ENCODE assay signal across 1 cellular context in the genomic region with DNA sequence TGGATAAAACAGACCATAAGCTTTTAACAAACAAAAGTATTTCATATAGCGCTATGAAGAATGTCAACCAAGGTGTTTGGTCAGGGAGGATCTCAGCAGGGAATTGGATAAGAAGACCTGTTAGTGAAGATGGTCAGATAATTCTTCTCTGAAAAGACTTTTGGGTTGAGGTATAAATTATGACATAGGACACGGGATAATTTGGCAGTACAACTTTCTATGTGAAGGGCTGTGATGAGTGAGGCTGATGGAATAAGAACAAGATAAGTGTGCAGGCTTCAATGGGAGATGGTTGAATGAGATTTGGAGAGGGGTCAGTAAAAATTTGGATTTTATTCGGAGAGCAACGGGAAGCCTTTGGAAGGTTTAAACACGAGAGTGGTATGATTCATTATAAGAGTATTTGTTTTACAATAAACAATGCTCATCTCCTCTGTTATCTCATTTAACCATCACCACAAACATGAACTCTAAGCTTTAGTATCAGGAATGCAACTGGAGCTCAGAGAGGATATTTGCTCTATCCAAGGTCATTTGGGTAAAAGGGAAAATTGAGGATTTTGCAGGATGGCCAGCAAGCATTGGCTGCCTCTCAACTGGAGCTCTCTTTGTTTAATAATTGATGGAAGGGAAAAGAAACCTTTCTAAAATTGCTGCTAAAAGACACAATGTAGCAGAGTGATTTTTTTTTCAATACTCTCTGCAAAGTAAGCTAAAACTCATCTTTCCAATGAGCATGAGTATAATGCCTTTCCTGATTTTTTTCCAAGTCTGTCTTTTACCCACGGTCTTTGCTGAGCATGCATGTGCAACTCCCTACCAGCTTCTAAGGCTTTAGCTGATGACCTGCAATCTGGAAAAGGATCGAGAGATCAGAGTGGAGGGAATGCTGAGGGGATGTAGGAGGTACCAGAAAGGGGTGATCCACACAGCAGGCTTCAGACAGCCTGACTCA.
TF ChIP-seq lines count a peak whose summit lies in the region.

No MANE protein-coding gene starts in this region.

TF ChIP-seq in WTC11, 78 proteins besides CTCF, POLR2A, EP300 and RAD21:
- TF ChIP-seq GABPB1 (CRISPR knock-in tag; IDR thresholded peaks at IDR 0.05), result 0 out of 2 replicates have a peak, but pooled peaks have one; percentile 1
- TF ChIP-seq, protein P1, sequence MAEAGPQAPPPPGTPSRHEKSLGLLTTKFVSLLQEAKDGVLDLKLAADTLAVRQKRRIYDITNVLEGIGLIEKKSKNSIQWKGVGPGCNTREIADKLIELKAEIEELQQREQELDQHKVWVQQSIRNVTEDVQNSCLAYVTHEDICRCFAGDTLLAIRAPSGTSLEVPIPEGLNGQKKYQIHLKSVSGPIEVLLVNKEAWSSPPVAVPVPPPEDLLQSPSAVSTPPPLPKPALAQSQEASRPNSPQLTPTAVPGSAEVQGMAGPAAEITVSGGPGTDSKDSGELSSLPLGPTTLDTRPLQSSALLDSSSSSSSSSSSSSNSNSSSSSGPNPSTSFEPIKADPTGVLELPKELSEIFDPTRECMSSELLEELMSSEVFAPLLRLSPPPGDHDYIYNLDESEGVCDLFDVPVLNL (CRISPR knock-in tag; IDR thresholded peaks at IDR 0.05; ENCODE audit: borderline replicate concordance, low read depth), result no peak
